14 cellular contexts compared by ENCODE assay signal in the genomic region with DNA sequence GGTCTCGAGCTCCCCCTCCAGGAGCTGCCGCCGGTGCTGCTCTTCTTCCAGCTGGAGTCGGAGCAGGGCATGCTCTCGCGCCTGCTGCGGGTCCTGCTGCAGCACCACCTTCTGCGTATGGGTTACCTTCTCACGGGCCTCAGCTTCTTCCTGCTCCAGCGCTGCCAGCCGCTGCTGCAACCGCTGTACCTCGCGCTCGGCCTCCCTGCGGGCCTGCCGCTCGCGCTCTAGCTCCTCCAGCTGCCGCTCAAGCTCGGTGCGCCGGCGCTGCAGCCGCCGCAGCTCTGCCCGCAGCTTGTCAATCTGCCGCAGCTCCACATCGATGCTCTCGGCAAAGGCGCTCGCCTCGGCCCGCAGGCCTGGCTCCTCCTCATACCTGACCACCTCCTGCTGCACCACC. TPM values are rescaled to one million over a fixed set of nuclear protein-coding genes. Genes with fewer than 3 reads are reported as not detected.
DNase-seq lines count a peak whose midpoint lies in the region; ATAC-seq and TF ChIP-seq lines count a peak whose summit lies in the region.
"Had no signal": no experiment of that assay in that cellular context is flagged by ENCODE, and none has a peak within 500 bp of the region (broad histone marks: within the 10 kb centered on the region; RNA-seq: fewer than 3 reads in every experiment).

No MANE protein-coding gene starts in this region.

- peaks cover 24% of the 10 kb centered on the region for H3K36me3 Mint-ChIP-seq in activated CD8-positive, alpha-beta memory T cell treated with anti-CD3 and anti-CD28 coated beads, Interleukin-2, amount 10 ng/mL, durations not matched to agents 7 days and 5 days
- H3K36me3 Mint-ChIP-seq in T-helper 17 cell (ENCODE audit: low read depth) (peaks cover 15% of the 10 kb centered on the region), endothelial cell (ENCODE audit: low read depth, unreplicated experiment) (peaks cover 60% of the 10 kb centered on the region), type B pancreatic cell (peaks cover 43% of the 10 kb centered on the region)

- H3K4me1 ChIP-seq in uterus (no peaks in the 10 kb centered on the region), right cardiac atrium (ENCODE audit: control insufficient read depth, insufficient read depth, low read length) (no peaks in the 10 kb centered on the region)
- H3K4me1 ChIP-seq: BLaER1 had no signal

- no peaks in the 10 kb centered on the region for H3K27me3 Mint-ChIP-seq in activated CD8-positive, alpha-beta memory T cell treated with anti-CD3 and anti-CD28 coated beads, Interleukin-2, amount 10 ng/mL, durations not matched to agents 7 days and 5 days
- no peaks in the 10 kb centered on the region for H3K27me3 Mint-ChIP-seq in T-helper 17 cell
- peaks cover 11% of the 10 kb centered on the region for H3K27me3 Mint-ChIP-seq in endothelial cell (ENCODE audit: unreplicated experiment)
- H3K27me3 Mint-ChIP-seq in type B pancreatic cell: no peaks in the 10 kb centered on the region
- H3K27me3 Mint-ChIP-seq: CD8-positive, alpha-beta memory T cell had no signal

- ATAC-seq in activated CD8-positive, alpha-beta memory T cell treated with anti-CD3 and anti-CD28 coated beads, Interleukin-2, amount 10 ng/mL, durations not matched to agents 7 days and 5 days: no peak
- ATAC-seq in T-helper 17 cell: no peak
- ATAC-seq in right cardiac atrium: no peak

- H3K9me3 ChIP-seq in T-helper 17 cell (ENCODE audit: control insufficient read depth, low read length, poor library complexity, severe bottlenecking) (no peaks in the 10 kb centered on the region), uterus (no peaks in the 10 kb centered on the region), right cardiac atrium (ENCODE audit: control insufficient read depth, low read length) (no peaks in the 10 kb centered on the region)
- H3K9me3 ChIP-seq: BLaER1 had no signal

- H3K4me3 ChIP-seq in uterus (no peak overlapping the region), right cardiac atrium (ENCODE audit: low read length) (no peak overlapping the region)
- H3K4me3 ChIP-seq: BLaER1 had no signal

- H3K9me3 Mint-ChIP-seq in activated CD8-positive, alpha-beta memory T cell treated with anti-CD3 and anti-CD28 coated beads, Interleukin-2, amount 10 ng/mL, durations not matched to agents 7 days and 5 days (ENCODE audit: low read depth): no peaks in the 10 kb centered on the region
- no peaks in the 10 kb centered on the region for H3K9me3 Mint-ChIP-seq in endothelial cell (ENCODE audit: unreplicated experiment)
- H3K9me3 Mint-ChIP-seq in type B pancreatic cell: no peaks in the 10 kb centered on the region

- intact Hi-C loops in uterus (cut with DNase I; ENCODE audit: low total_unique reads) (no loop called here), right cardiac atrium (cut with DNase I) (loop anchor here in 1 of 4 donors (10.0 kb wide), 1 partner anchor 51 kb away; a partner anchor contains a TSS)

- H3K27ac ChIP-seq in uterus: no peak overlapping the region
- no peak overlapping the region for H3K27ac ChIP-seq in right cardiac atrium (ENCODE audit: low read length)
- H3K27ac ChIP-seq: BLaER1 had no signal

- H3K4me3 Mint-ChIP-seq in activated CD8-positive, alpha-beta memory T cell treated with anti-CD3 and anti-CD28 coated beads, Interleukin-2, amount 10 ng/mL, durations not matched to agents 7 days and 5 days: no peak overlapping the region
- no peak overlapping the region for H3K4me3 Mint-ChIP-seq in T-helper 17 cell
- peak overlapping the region; percentile 77 for H3K4me3 Mint-ChIP-seq in endothelial cell (ENCODE audit: unreplicated experiment)
- H3K4me3 Mint-ChIP-seq in type B pancreatic cell: no peak overlapping the region

- no peak for TF ChIP-seq CTCF in endothelial cell (IDR thresholded peaks at IDR 0.05; ENCODE audit: unreplicated experiment)
- no peak for TF ChIP-seq CTCF in type B pancreatic cell (conservative IDR thresholded peaks at IDR 0.05)
- TF ChIP-seq CTCF in uterus (IDR thresholded peaks at IDR 0.05): no peak

- 94% methylated on average over 34 of the region's 34 CpGs for WGBS in right cardiac atrium

- H3K36me3 ChIP-seq in uterus: no peaks in the 10 kb centered on the region

- TF ChIP-seq POLR2A in uterus (IDR thresholded peaks at IDR 0.05): no peak

- no peak for DNase-seq in activated CD8-positive, alpha-beta memory T cell treated with anti-CD3 and anti-CD28 coated beads, Interleukin-2, amount 10 ng/mL, durations not matched to agents 7 days and 5 days
- no peak for DNase-seq in activated CD8-positive, alpha-beta memory T cell treated with anti-CD3 and anti-CD28 coated beads, Interleukin-2, amount 50 U/mL, for 4 hours
- no peak for DNase-seq in T-helper 17 cell
- no peak for DNase-seq in endothelial cell (ENCODE audit: low spot score)
- DNase-seq in type B pancreatic cell (ENCODE audit: extremely low spot score, unreplicated experiment): no peak
- no peak for DNase-seq in uterus
- no peak for DNase-seq in right cardiac atrium
- DNase-seq: 8988T; AML-193; CD8-positive, alpha-beta memory T cell; DMS53; GF-D8; HCEC 1CT had no signal

- CTCF ChIA-PET in activated CD8-positive, alpha-beta memory T cell treated with anti-CD3 and anti-CD28 coated beads, Interleukin-2, amount 10 ng/mL, durations not matched to agents 7 days and 5 days (lab: Charles Lee): interaction anchor here (0.6 kb wide), 1 partner anchor 195 kb away, joined by 3 read pairs; no protein-coding TSS in a partner anchor

- H3K4me1 Mint-ChIP-seq in activated CD8-positive, alpha-beta memory T cell treated with anti-CD3 and anti-CD28 coated beads, Interleukin-2, amount 10 ng/mL, durations not matched to agents 7 days and 5 days: no peaks in the 10 kb centered on the region
- peaks cover 7% of the 10 kb centered on the region for H3K4me1 Mint-ChIP-seq in T-helper 17 cell
- no peaks in the 10 kb centered on the region for H3K4me1 Mint-ChIP-seq in endothelial cell (ENCODE audit: unreplicated experiment)
- peaks cover 20% of the 10 kb centered on the region for H3K4me1 Mint-ChIP-seq in type B pancreatic cell (ENCODE audit: unreplicated experiment)

- H3K27ac Mint-ChIP-seq in activated CD8-positive, alpha-beta memory T cell treated with anti-CD3 and anti-CD28 coated beads, Interleukin-2, amount 10 ng/mL, durations not matched to agents 7 days and 5 days: peak overlapping the region; percentile 47
- H3K27ac Mint-ChIP-seq in T-helper 17 cell (peak overlapping the region; percentile 19), endothelial cell (ENCODE audit: unreplicated experiment) (no peak overlapping the region), type B pancreatic cell (peak overlapping the region; percentile 31)

- H3K27me3 ChIP-seq in uterus (no peaks in the 10 kb centered on the region), right cardiac atrium (ENCODE audit: control insufficient read depth, insufficient read depth) (no peaks in the 10 kb centered on the region)
- H3K27me3 ChIP-seq: BLaER1 had no signal

RNA-seq across cellular contexts. Expression of a gene that starts 36.9 kb away (rescaled TPM):
- 10 to 100 TPM; 45.1 to 46.3 TPM for total RNA-seq in activated CD8-positive, alpha-beta memory T cell treated with anti-CD3 and anti-CD28 coated beads, Interleukin-2, amount 10 ng/mL, durations not matched to agents 7 days and 5 days
- total RNA-seq in T-helper 17 cell (10 to 100 TPM; 47.5 to 69.8 TPM), endothelial cell (ENCODE audit: unreplicated experiment) (36.4 TPM), type B pancreatic cell (ENCODE audit: low replicate concordance) (39.4 and 41.4 TPM in 2 replicates), uterus (10 to 100 TPM in 3 of 4 donors, 1 to 10 TPM in 1; 4.9 to 56.2 (median 33.4) TPM), right cardiac atrium (10 to 100 TPM; 24.4 to 30.4 (median 27.4) TPM)
- 16.5 TPM for polyA plus RNA-seq in right cardiac atrium

RNA-seq across cellular contexts. Expression of a gene that starts 37.1 kb away (rescaled TPM):
- total RNA-seq in activated CD8-positive, alpha-beta memory T cell treated with anti-CD3 and anti-CD28 coated beads, Interleukin-2, amount 10 ng/mL, durations not matched to agents 7 days and 5 days: 100 to 1,000 TPM in 1 of 2 experiments, 10 to 100 TPM in 1; 85.2 to 109 TPM
- total RNA-seq in T-helper 17 cell (100 to 1,000 TPM in 1 of 2 donors, 10 to 100 TPM in 1; 91.9 to 108 TPM), endothelial cell (ENCODE audit: unreplicated experiment) (111 TPM), type B pancreatic cell (ENCODE audit: low replicate concordance) (120 and 126 TPM in 2 replicates), uterus (10 to 100 TPM; 26.6 to 86.3 (median 47.1) TPM), right cardiac atrium (10 to 100 TPM; 69.9 to 84.4 (median 81.1) TPM)
- 56.1 TPM for polyA plus RNA-seq in right cardiac atrium

RNA-seq across cellular contexts. Expression of a gene that starts 52.7 kb away (rescaled TPM):
- under 1 TPM in 1 of 2 experiments, not detected in 1; 0.09 TPM for total RNA-seq in activated CD8-positive, alpha-beta memory T cell treated with anti-CD3 and anti-CD28 coated beads, Interleukin-2, amount 10 ng/mL, durations not matched to agents 7 days and 5 days
- total RNA-seq in T-helper 17 cell (not detected), endothelial cell (ENCODE audit: unreplicated experiment) (1.1 TPM), type B pancreatic cell (ENCODE audit: low replicate concordance) (142 and 428 TPM in 2 replicates), uterus (10 to 100 TPM in 3 of 4 donors, 1 to 10 TPM in 1; 8.7 to 39.6 (median 15.2) TPM), right cardiac atrium (10 to 100 TPM in 2 of 4 donors, 1 to 10 TPM in 2; 3.9 to 19.1 (median 8.4) TPM)
- polyA plus RNA-seq in right cardiac atrium: 5.0 TPM
- total RNA-seq: CD8-positive, alpha-beta memory T cell had no signal
